Comparison of ENCODE assay signal across 1 cellular context in the genomic region with DNA sequence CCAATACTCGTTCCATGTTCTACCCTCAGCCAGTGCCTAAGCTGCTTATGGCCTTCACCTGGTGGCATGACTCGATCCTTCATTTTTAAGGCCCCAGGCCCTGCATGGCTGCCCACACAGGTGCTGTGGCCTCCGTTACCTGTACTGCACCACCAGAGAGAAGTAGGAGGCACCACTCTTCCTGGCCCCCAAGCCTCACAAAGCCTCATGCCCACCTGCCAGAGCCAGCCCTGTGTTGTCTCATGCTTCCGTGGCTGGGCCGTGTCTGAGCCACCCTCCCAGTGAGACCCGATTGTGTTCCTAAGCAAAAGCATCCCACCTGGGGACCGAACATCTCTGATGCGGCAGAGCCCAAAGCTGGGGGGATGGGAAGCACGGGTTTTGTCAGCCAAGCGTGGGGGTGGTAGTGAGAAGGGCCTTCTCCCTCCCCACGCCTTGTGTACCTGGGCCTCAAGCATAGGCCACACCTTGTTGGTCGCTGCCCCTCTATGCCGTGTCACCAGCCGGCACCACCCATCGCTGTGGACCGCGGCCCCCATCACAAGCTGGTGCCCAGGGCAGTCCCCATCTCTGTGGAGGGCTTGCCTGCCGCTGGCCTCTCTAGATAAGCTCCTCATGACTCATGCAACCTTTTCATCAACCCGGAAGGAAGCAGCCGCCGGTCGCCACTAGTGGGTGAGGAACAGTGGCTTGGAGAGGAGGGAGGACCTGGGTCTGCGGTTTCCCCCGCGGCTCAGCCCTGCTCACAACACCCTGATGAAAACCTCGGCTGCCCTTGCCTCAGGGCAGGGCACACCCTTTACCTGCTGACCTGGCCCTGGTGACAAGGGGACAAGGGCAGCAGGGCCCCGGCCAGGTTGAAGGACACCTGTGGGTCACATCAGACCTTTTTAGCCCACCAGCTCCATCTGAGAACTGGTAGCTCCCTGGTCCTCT.
A peak's percentile ranks its signal among the peaks of the same experiment; 100 is the strongest.
TF ChIP-seq lines count a peak whose summit lies in the region.

No MANE protein-coding gene starts in this region.

TF ChIP-seq in HEK293, 187 proteins besides CTCF, POLR2A, EP300 and RAD21 (continued from another document):
- peak; percentile 56; the same call in 1 of the 2 replicates for TF ChIP-seq ZBTB20 (tag by site-specific recombination; IDR thresholded peaks at IDR 0.05)
- TF ChIP-seq, protein P1, sequence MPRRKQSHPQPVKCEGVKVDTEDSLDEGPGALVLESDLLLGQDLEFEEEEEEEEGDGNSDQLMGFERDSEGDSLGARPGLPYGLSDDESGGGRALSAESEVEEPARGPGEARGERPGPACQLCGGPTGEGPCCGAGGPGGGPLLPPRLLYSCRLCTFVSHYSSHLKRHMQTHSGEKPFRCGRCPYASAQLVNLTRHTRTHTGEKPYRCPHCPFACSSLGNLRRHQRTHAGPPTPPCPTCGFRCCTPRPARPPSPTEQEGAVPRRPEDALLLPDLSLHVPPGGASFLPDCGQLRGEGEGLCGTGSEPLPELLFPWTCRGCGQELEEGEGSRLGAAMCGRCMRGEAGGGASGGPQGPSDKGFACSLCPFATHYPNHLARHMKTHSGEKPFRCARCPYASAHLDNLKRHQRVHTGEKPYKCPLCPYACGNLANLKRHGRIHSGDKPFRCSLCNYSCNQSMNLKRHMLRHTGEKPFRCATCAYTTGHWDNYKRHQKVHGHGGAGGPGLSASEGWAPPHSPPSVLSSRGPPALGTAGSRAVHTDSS (tag by site-specific recombination; IDR thresholded peaks at IDR 0.05) = no peak
- TF ChIP-seq WT1 (tag by site-specific recombination; IDR thresholded peaks at IDR 0.05) = no peak
- TF ChIP-seq, protein P2, sequence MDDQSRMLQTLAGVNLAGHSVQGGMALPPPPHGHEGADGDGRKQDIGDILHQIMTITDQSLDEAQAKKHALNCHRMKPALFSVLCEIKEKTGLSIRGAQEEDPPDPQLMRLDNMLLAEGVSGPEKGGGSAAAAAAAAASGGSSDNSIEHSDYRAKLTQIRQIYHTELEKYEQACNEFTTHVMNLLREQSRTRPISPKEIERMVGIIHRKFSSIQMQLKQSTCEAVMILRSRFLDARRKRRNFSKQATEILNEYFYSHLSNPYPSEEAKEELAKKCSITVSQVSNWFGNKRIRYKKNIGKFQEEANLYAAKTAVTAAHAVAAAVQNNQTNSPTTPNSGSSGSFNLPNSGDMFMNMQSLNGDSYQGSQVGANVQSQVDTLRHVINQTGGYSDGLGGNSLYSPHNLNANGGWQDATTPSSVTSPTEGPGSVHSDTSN (CRISPR knock-in tag; IDR thresholded peaks at IDR 0.05) = no peak
- TF ChIP-seq, protein P3, sequence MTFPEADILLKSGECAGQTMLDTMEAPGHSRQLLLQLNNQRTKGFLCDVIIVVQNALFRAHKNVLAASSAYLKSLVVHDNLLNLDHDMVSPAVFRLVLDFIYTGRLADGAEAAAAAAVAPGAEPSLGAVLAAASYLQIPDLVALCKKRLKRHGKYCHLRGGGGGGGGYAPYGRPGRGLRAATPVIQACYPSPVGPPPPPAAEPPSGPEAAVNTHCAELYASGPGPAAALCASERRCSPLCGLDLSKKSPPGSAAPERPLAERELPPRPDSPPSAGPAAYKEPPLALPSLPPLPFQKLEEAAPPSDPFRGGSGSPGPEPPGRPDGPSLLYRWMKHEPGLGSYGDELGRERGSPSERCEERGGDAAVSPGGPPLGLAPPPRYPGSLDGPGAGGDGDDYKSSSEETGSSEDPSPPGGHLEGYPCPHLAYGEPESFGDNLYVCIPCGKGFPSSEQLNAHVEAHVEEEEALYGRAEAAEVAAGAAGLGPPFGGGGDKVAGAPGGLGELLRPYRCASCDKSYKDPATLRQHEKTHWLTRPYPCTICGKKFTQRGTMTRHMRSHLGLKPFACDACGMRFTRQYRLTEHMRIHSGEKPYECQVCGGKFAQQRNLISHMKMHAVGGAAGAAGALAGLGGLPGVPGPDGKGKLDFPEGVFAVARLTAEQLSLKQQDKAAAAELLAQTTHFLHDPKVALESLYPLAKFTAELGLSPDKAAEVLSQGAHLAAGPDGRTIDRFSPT (tag by site-specific recombination; IDR thresholded peaks at IDR 0.05) = peak; percentile 87
- TF ChIP-seq, protein P4, sequence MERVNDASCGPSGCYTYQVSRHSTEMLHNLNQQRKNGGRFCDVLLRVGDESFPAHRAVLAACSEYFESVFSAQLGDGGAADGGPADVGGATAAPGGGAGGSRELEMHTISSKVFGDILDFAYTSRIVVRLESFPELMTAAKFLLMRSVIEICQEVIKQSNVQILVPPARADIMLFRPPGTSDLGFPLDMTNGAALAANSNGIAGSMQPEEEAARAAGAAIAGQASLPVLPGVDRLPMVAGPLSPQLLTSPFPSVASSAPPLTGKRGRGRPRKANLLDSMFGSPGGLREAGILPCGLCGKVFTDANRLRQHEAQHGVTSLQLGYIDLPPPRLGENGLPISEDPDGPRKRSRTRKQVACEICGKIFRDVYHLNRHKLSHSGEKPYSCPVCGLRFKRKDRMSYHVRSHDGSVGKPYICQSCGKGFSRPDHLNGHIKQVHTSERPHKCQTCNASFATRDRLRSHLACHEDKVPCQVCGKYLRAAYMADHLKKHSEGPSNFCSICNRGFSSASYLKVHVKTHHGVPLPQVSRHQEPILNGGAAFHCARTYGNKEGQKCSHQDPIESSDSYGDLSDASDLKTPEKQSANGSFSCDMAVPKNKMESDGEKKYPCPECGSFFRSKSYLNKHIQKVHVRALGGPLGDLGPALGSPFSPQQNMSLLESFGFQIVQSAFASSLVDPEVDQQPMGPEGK (tag by site-specific recombination; IDR thresholded peaks at IDR 0.05) = peak; percentile 55; the same call in 1 of the 2 replicates
- TF ChIP-seq BCL11B (tag by site-specific recombination; IDR thresholded peaks at IDR 0.05; ENCODE audit: low read depth) = no peak
- TF ChIP-seq ZNF132 (tag by site-specific recombination; IDR thresholded peaks at IDR 0.05; ENCODE audit: borderline replicate concordance) = no peak
- peak; percentile 54 for TF ChIP-seq GLIS1 (tag by site-specific recombination; IDR thresholded peaks at IDR 0.05)
- TF ChIP-seq ZNF221 (tag by site-specific recombination; IDR thresholded peaks at IDR 0.05; ENCODE audit: borderline replicate concordance) = no peak
- no peak for TF ChIP-seq RBAK (tag by site-specific recombination; IDR thresholded peaks at IDR 0.05)
- peak; percentile 53; the same call in 1 of the 2 replicates for TF ChIP-seq ZEB2 (tag by site-specific recombination; IDR thresholded peaks at IDR 0.05)
- TF ChIP-seq, protein P5, sequence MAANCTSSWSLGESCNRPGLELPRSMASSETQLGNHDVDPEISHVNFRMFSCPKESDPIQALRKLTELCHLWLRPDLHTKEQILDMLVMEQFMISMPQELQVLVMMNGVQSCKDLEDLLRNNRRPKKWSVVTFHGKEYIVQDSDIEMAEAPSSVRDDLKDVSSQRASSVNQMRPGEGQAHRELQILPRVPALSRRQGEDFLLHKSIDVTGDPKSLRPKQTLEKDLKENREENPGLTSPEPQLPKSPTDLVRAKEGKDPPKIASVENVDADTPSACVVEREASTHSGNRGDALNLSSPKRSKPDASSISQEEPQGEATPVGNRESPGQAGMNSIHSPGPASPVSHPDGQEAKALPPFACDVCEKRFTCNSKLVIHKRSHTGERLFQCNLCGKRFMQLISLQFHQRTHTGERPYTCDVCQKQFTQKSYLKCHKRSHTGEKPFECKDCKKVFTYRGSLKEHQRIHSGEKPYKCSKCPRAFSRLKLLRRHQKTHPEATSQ (tag by site-specific recombination; IDR thresholded peaks at IDR 0.05) = no peak
- TF ChIP-seq ZNF514 (tag by site-specific recombination; IDR thresholded peaks at IDR 0.05) = no peak
- TF ChIP-seq, protein P6, sequence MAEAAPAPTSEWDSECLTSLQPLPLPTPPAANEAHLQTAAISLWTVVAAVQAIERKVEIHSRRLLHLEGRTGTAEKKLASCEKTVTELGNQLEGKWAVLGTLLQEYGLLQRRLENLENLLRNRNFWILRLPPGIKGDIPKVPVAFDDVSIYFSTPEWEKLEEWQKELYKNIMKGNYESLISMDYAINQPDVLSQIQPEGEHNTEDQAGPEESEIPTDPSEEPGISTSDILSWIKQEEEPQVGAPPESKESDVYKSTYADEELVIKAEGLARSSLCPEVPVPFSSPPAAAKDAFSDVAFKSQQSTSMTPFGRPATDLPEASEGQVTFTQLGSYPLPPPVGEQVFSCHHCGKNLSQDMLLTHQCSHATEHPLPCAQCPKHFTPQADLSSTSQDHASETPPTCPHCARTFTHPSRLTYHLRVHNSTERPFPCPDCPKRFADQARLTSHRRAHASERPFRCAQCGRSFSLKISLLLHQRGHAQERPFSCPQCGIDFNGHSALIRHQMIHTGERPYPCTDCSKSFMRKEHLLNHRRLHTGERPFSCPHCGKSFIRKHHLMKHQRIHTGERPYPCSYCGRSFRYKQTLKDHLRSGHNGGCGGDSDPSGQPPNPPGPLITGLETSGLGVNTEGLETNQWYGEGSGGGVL (tag by site-specific recombination; IDR thresholded peaks at IDR 0.05) = peak; percentile 82
- TF ChIP-seq ZNF501 (tag by site-specific recombination; IDR thresholded peaks at IDR 0.05) = no peak
- no peak for TF ChIP-seq KLF9 (tag by site-specific recombination; IDR thresholded peaks at IDR 0.05; ENCODE audit: low read depth)
- no peak for TF ChIP-seq IKZF3 (tag by site-specific recombination; IDR thresholded peaks at IDR 0.05)
- TF ChIP-seq, protein P7, sequence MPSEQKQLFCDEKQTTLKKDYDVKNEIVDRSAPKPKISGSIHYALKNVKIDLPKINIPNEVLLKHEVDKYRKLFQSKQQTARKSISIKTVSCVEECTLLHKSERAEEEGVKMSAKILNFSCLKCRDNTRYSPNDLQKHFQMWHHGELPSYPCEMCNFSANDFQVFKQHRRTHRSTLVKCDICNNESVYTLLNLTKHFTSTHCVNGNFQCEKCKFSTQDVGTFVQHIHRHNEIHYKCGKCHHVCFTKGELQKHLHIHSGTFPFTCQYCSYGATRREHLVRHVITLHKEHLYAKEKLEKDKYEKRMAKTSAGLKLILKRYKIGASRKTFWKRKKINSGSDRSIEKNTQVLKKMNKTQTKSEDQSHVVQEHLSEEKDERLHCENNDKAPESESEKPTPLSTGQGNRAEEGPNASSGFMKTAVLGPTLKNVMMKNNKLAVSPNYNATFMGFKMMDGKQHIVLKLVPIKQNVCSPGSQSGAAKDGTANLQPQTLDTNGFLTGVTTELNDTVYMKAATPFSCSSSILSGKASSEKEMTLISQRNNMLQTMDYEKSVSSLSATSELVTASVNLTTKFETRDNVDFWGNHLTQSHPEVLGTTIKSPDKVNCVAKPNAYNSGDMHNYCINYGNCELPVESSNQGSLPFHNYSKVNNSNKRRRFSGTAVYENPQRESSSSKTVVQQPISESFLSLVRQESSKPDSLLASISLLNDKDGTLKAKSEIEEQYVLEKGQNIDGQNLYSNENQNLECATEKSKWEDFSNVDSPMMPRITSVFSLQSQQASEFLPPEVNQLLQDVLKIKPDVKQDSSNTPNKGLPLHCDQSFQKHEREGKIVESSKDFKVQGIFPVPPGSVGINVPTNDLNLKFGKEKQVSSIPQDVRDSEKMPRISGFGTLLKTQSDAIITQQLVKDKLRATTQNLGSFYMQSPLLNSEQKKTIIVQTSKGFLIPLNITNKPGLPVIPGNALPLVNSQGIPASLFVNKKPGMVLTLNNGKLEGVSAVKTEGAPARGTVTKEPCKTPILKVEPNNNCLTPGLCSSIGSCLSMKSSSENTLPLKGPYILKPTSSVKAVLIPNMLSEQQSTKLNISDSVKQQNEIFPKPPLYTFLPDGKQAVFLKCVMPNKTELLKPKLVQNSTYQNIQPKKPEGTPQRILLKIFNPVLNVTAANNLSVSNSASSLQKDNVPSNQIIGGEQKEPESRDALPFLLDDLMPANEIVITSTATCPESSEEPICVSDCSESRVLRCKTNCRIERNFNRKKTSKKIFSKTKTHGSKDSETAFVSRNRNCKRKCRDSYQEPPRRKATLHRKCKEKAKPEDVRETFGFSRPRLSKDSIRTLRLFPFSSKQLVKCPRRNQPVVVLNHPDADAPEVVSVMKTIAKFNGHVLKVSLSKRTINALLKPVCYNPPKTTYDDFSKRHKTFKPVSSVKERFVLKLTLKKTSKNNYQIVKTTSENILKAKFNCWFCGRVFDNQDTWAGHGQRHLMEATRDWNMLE (tag by site-specific recombination; conservative IDR thresholded peaks at IDR 0.05; ENCODE audit: low read depth) = no peak
- no peak for TF ChIP-seq ZNF585B (tag by site-specific recombination; IDR thresholded peaks at IDR 0.05)
- no peak for TF ChIP-seq ZBTB48 (tag by site-specific recombination; IDR thresholded peaks at IDR 0.05)
- no peak for TF ChIP-seq ZNF473 (tag by site-specific recombination; IDR thresholded peaks at IDR 0.05)
- TF ChIP-seq ZFP69B (tag by site-specific recombination; IDR thresholded peaks at IDR 0.05) = no peak
- TF ChIP-seq ZNF433 (tag by site-specific recombination; IDR thresholded peaks at IDR 0.05; ENCODE audit: low read depth) = no peak
- TF ChIP-seq, protein P8, sequence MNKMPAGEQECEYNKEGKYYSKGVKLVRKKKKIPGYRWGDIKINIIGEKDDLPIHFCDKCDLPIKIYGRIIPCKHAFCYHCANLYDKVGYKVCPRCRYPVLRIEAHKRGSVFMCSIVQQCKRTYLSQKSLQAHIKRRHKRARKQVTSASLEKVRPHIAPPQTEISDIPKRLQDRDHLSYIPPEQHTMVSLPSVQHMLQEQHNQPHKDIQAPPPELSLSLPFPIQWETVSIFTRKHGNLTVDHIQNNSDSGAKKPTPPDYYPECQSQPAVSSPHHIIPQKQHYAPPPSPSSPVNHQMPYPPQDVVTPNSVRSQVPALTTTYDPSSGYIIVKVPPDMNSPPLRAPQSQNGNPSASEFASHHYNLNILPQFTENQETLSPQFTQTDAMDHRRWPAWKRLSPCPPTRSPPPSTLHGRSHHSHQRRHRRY (tag by site-specific recombination; IDR thresholded peaks at IDR 0.05) = no peak
- peak; percentile 61 for TF ChIP-seq GLIS2 (tag by site-specific recombination; IDR thresholded peaks at IDR 0.05)
- TF ChIP-seq ZNF596 (tag by site-specific recombination; IDR thresholded peaks at IDR 0.05) = no peak
- no peak for TF ChIP-seq ZNF510 (tag by site-specific recombination; IDR thresholded peaks at IDR 0.05; ENCODE audit: insufficient replicate concordance)
- no peak for TF ChIP-seq OVOL3 (tag by site-specific recombination; IDR thresholded peaks at IDR 0.05)
- TF ChIP-seq YY1 (tag by site-specific recombination; IDR thresholded peaks at IDR 0.05) = no peak
